In the genomic region with DNA sequence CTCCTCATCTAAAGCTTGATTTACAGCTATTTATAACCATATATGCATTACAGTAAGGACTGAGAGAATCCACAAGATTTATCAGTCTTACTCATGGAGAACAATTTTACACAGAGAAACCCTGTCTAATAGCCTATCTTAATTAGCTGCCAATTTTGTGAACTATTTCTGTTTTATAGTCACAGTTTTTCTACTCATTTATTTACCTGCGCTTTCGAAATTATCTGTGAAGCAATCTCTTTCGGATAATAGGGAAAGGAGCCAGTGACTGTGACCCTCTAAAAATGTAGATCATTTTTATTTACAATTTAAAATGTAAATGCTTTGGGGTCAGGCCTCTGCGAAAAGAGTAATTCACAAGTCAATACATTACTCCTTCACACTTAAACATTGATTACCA, we compare ENCODE assay signal across 11 cellular contexts.
"Had no signal": no experiment of that assay in that cellular context is flagged by ENCODE, and none has a peak within 500 bp of the region (broad histone marks: within the 10 kb centered on the region; RNA-seq: fewer than 3 reads in every experiment).

No MANE protein-coding gene starts in this region.

- H3K36me3 ChIP-seq: esophagus muscularis mucosa, lower lobe of right lung, tibial nerve had no signal

- H3K4me1 ChIP-seq: lower lobe of right lung, tibial nerve had no signal

- ATAC-seq: lower lobe of right lung; naive thymus-derived CD8-positive, alpha-beta T cell; right cardiac atrium; SK-N-SH treated with all-trans-retinoic acid at 6 μM for 48 hours had no signal

- DNase-seq: activated CD8-positive, alpha-beta memory T cell treated with anti-CD3 and anti-CD28 coated beads for 24 hours; glutamatergic neuron; lower lobe of right lung; occipital lobe; right cardiac atrium had no signal

- H3K27me3 ChIP-seq: tibial nerve had no signal

- H3K27me3 Mint-ChIP-seq: progenitor cell of endocrine pancreas had no signal

- H3K4me3 ChIP-seq: esophagus muscularis mucosa, lower lobe of right lung, smooth muscle cell, tibial nerve had no signal

- H3K27ac ChIP-seq: lower lobe of right lung, tibial nerve had no signal
